ENCODE assay signal across 27 cellular contexts in genomic region chr3:101729586-101729985, GRCh38.
"Had no signal": no experiment of that assay in that cellular context is flagged by ENCODE, and none has a peak within 500 bp of the region (broad histone marks: within the 10 kb centered on the region; RNA-seq: fewer than 3 reads in every experiment).

No MANE protein-coding gene starts in this region.

- H3K9me3 ChIP-seq: gastroesophageal sphincter, psoas muscle, right atrium auricular region, stomach, suprapubic skin, transverse colon had no signal

- ATAC-seq: activated CD4-positive, alpha-beta T cell treated with anti-CD3 and anti-CD28 coated beads for 36 hours; gastroesophageal sphincter; left cardiac atrium; left ventricle myocardium superior; psoas muscle; stimulated activated naive B cell treated with anti-CD40 and anti-IgM and Interleukin-4, amounts not matched to agents 10 μg/mL and 1 μg/mL and 100 μg/mL, for 72 hours had no signal

- H3K4me3 ChIP-seq: gastroesophageal sphincter, hepatocyte, psoas muscle, right atrium auricular region, stomach, suprapubic skin, transverse colon had no signal

- FAIRE-seq: astrocyte, endometrium, urothelium cell line had no signal

- H3K4me2 ChIP-seq: hepatocyte had no signal

- H3K27ac ChIP-seq: brain microvascular endothelial cell, gastroesophageal sphincter, hepatocyte, parathyroid adenoma, psoas muscle, right atrium auricular region, stomach, suprapubic skin, transverse colon had no signal

- H3K4me1 ChIP-seq: parathyroid adenoma had no signal

- H3K9ac ChIP-seq: parathyroid adenoma had no signal

- DNase-seq: activated B cell treated with CpG ODN at 0.5 μM for 24 hours; activated CD4-positive, alpha-beta T cell treated with anti-CD3 and anti-CD28 coated beads for 36 hours; activated effector memory CD4-positive, alpha-beta T cell treated with Interleukin-2 at 50 U/mL for 16 hours; activated naive CD4-positive, alpha-beta T cell treated with Interleukin-2 at 50 U/mL for 16 hours; activated naive CD8-positive, alpha-beta T cell treated with anti-CD3 and anti-CD28 coated beads, Interleukin-2, amount 10 ng/mL, durations not matched to agents 7 days and 5 days; activated T-cell treated with anti-CD3 and anti-CD28 coated beads for 4 hours; brain microvascular endothelial cell; islet precursor cell; left cardiac atrium; left ventricle myocardium superior; mammary epithelial cell; nephron progenitor cell; psoas muscle; stimulated activated CD4-positive, alpha-beta T cell treated with anti-CD3 and anti-CD28 coated beads, Interleukin-15, amount 100 ng/mL, for 24 hours; stimulated activated CD4-positive, alpha-beta T cell treated with anti-CD3 and anti-CD28 coated beads, Interleukin-2, amount 100 ng/mL, for 24 hours; stimulated activated naive B cell treated with anti-CD40 and anti-IgM and Interleukin-4, amounts not matched to agents 10 μg/mL and 1 μg/mL and 100 μg/mL, for 72 hours; stomach; T-helper 1 cell; transverse colon had no signal

- H3K27me3 ChIP-seq: brain microvascular endothelial cell, gastroesophageal sphincter, hepatocyte, right atrium auricular region, stomach, suprapubic skin, transverse colon had no signal

- H2AFZ ChIP-seq: hepatocyte, parathyroid adenoma had no signal
